25 cellular contexts compared by ENCODE assay signal in the genomic region with DNA sequence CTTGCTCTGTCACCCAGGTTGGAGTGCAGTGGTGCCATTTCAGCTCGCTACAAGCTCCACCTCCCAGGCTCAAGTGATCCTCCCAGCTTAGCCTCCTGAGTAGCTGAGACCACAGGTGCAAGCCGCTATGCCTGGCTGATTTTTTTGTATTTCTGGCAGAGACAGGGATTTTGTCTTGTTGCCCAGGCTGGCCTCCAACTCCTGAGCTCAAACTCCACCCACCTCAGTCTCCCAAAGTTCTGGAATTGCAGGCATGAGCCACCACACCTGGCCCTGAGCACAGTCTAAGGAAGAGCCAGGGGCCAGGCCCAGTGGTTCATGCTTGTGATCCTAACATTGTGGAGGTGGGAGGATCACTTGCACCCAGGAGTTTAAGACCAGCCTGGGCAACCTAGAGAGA. TPM values are rescaled to one million over a fixed set of nuclear protein-coding genes. Genes with fewer than 3 reads are reported as not detected.
"Had no signal": no experiment of that assay in that cellular context is flagged by ENCODE, and none has a peak within 500 bp of the region (broad histone marks: within the 10 kb centered on the region; RNA-seq: fewer than 3 reads in every experiment).

No MANE protein-coding gene starts in this region.

- ATAC-seq: HepG2, T-cell had no signal

- H3K27ac ChIP-seq: SJSA1 had no signal

- H3K4me3 ChIP-seq: SJSA1 had no signal

- H3K36me3 ChIP-seq: SJSA1 had no signal

- DNase-seq: IMR-90, Karpas-422, KG1, MM.1S, NCI-H1092 treated with DMSO at 0.1 percent for 48 hours, NCI-H1417 treated with DMSO at 0.1 percent for 48 hours, NCI-H146, NCI-H1694 treated with DMSO at 0.1 percent for 48 hours, NCI-H1930, NCI-H2081, NCI-H226, NCI-H524, NCI-H69, NCI-H774, Right ventricle myocardium superior, RPMI8226, SIG-M5, SK-N-SH, SW 1271, T-cell had no signal

- H3K9me3 ChIP-seq: SJSA1, SK-N-SH had no signal

- H3K27me3 ChIP-seq: SJSA1 had no signal

- H3K4me1 ChIP-seq: SJSA1 had no signal

RNA-seq across cellular contexts. Expression of a gene that starts 21.8 kb away (rescaled TPM):
- total RNA-seq: HT1080; IMR-90; NCI-H460; Right ventricle myocardium superior; SJSA1; T-cell; T-helper 2 cell treated with Interferon-gamma antibody and Interleukin-4, amounts not matched to agents 100 ng/mL and 5 ng/mL, for 36 hours had no signal
